In the genomic region with DNA sequence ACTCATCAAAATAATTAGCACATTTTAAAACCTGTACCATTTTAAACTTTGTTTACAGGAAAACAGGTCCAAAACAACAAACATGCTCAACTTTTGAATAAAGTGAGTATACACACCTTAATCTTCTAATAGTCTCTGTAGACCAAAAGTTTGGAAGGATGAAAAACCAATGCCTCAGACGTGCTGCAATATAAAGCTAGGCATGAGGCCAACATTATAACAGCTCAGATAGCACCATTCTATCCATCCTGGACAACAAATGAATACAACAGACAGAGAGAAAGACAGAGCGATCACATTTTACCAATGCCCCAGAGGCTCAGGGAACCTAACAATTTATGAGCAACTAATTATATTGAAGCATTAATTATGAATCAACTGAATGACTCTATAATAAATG, we compare ENCODE assay signal across 20 cellular contexts.
"Had no signal": no experiment of that assay in that cellular context is flagged by ENCODE, and none has a peak within 500 bp of the region (broad histone marks: within the 10 kb centered on the region; RNA-seq: fewer than 3 reads in every experiment).

No MANE protein-coding gene starts in this region.

- DNase-seq: cortex of kidney; dorsolateral prefrontal cortex; effector CD8-positive, alpha-beta T cell; immature natural killer cell; left ventricle myocardium superior; mesenchymal stem cell; midbrain; naive B cell; sigmoid colon; stimulated activated CD4-positive, alpha-beta T cell treated with anti-CD3 and anti-CD28 coated beads, Interleukin-2, amount 100 ng/mL, for 24 hours; stimulated activated CD4-positive, alpha-beta T cell treated with anti-CD3 and anti-CD28 coated beads, Interleukin-4, amount 100 ng/mL, for 4 hours; stimulated activated naive B cell treated with anti-CD40 and anti-IgM and Interleukin-4, amounts not matched to agents 10 μg/mL and 1 μg/mL and 100 μg/mL, for 72 hours; stimulated activated naive CD8-positive, alpha-beta T cell treated with anti-CD3 and anti-CD28 coated beads, Interleukin-15, amount 100 ng/mL, for 72 hours; testis; trophoblast cell had no signal

- H3K4me3 ChIP-seq: dorsolateral prefrontal cortex, esophagus muscularis mucosa, gastroesophageal sphincter, lung, sigmoid colon, skin epidermis, testis had no signal

- H3K4me1 ChIP-seq: testis had no signal

- H3K27ac ChIP-seq: dorsolateral prefrontal cortex, epithelial cell of prostate, esophagus muscularis mucosa, gastroesophageal sphincter, sigmoid colon, skin epidermis, testis had no signal

- H3K27me3 ChIP-seq: dorsolateral prefrontal cortex, esophagus muscularis mucosa, gastroesophageal sphincter, sigmoid colon, testis had no signal

- ATAC-seq: gastroesophageal sphincter; left ventricle myocardium superior; stimulated activated naive B cell treated with anti-CD40 and anti-IgM and Interleukin-4, amounts not matched to agents 10 μg/mL and 1 μg/mL and 100 μg/mL, for 72 hours; stimulated activated naive CD8-positive, alpha-beta T cell treated with anti-CD3 and anti-CD28 coated beads, Interleukin-15, amount 100 ng/mL, for 72 hours had no signal

- H3K36me3 ChIP-seq: esophagus muscularis mucosa, gastroesophageal sphincter, sigmoid colon had no signal

- H3K9me3 ChIP-seq: esophagus muscularis mucosa, gastroesophageal sphincter, sigmoid colon, testis had no signal
